8 cellular contexts compared by ENCODE assay signal in genomic region chr1:212287261-212287895, GRCh38. TPM values are rescaled to one million over a fixed set of nuclear protein-coding genes. Genes with fewer than 3 reads are reported as not detected.
DNase-seq lines count a peak whose midpoint lies in the region; ATAC-seq lines count a peak whose summit lies in the region.

No MANE protein-coding gene starts in this region.

- DNase-seq in NCI-H82 (lab: John Stamatoyannopoulos, UW), result peak; percentile 23
- no peak for DNase-seq in NCI-H82 treated with DMSO at 0.1 percent for 48 hours (lab: John Stamatoyannopoulos, UW; ENCODE audit: unreplicated experiment)
- no peak for DNase-seq in immature natural killer cell
- no peak for DNase-seq in NCI-H2171 (lab: John Stamatoyannopoulos, UW)
- no peak for DNase-seq in SW 1271 (lab: John Stamatoyannopoulos, UW)

- H3K27me3 Mint-ChIP-seq in activated T-helper 17 cell treated with anti-CD3 and anti-CD28 coated beads, Interleukin-2, amount 50 U/mL, for 72 hours, result no peaks in the 10 kb centered on the region
- H3K27me3 Mint-ChIP-seq in immature natural killer cell (ENCODE audit: low read depth in 3 of 3), result peaks cover 10 to 21% (median 13%) of the 10 kb centered on the region in 3 donors

- no peaks in the 10 kb centered on the region for H3K9me3 Mint-ChIP-seq in activated T-helper 17 cell treated with anti-CD3 and anti-CD28 coated beads, Interleukin-2, amount 50 U/mL, for 72 hours
- H3K9me3 Mint-ChIP-seq in immature natural killer cell, result no peaks in the 10 kb centered on the region

- no peaks in the 10 kb centered on the region for H3K9me3 ChIP-seq in subcutaneous abdominal adipose tissue (ENCODE audit: control insufficient read depth in 5 of 5, low read length in 5 of 5)

- no peaks in the 10 kb centered on the region for H3K36me3 ChIP-seq in subcutaneous abdominal adipose tissue (ENCODE audit: control insufficient read depth in 5 of 5, insufficient read depth in 5 of 5, low read length in 5 of 5)

- peak overlapping the region; percentile 96 for H3K27ac ChIP-seq in subcutaneous abdominal adipose tissue (ENCODE audit: low read depth, low read length)

- peaks cover 3 to 73% (median 64%) of the 10 kb centered on the region in 5 donors for H3K4me1 ChIP-seq in subcutaneous abdominal adipose tissue (ENCODE audit: control insufficient read depth in 5 of 5, insufficient read depth in 5 of 5, low read length in 5 of 5)

- H3K27ac Mint-ChIP-seq in activated T-helper 17 cell treated with anti-CD3 and anti-CD28 coated beads, Interleukin-2, amount 50 U/mL, for 72 hours, result peak overlapping the region; percentile 98
- peak overlapping the region; percentile 95 to 97 (median 97) for H3K27ac Mint-ChIP-seq in immature natural killer cell

- peak overlapping the region; percentile 99 for H3K4me3 Mint-ChIP-seq in activated T-helper 17 cell treated with anti-CD3 and anti-CD28 coated beads, Interleukin-2, amount 50 U/mL, for 72 hours
- peak overlapping the region; percentile 95 to 99 (median 99) for H3K4me3 Mint-ChIP-seq in immature natural killer cell

- ATAC-seq in activated T-helper 17 cell treated with anti-CD3 and anti-CD28 coated beads, Interleukin-2, amount 50 U/mL, for 72 hours (replicated peaks), result no peak
- ATAC-seq in GM19328 (IDR thresholded peaks at IDR 0.05; ENCODE audit: unreplicated experiment), result no peak

- peak overlapping the region; percentile 76 to 99 (median 95) for H3K9ac ChIP-seq in subcutaneous abdominal adipose tissue (ENCODE audit: low read length in 5 of 5)

- H3K4me3 ChIP-seq in subcutaneous abdominal adipose tissue (ENCODE audit: low read depth in 1 of 5, low read length in 5 of 5), result peak overlapping the region; percentile 84 to 100 (median 99)

- no peaks in the 10 kb centered on the region for H3K27me3 ChIP-seq in subcutaneous abdominal adipose tissue (ENCODE audit: control insufficient read depth in 5 of 5, insufficient read depth in 4 of 5, low read length in 5 of 5)

- H3K4me1 Mint-ChIP-seq in activated T-helper 17 cell treated with anti-CD3 and anti-CD28 coated beads, Interleukin-2, amount 50 U/mL, for 72 hours, result peaks cover 30% of the 10 kb centered on the region
- peaks cover 63 to 76% of the 10 kb centered on the region in 2 donors for H3K4me1 Mint-ChIP-seq in immature natural killer cell

- H3K36me3 Mint-ChIP-seq in activated T-helper 17 cell treated with anti-CD3 and anti-CD28 coated beads, Interleukin-2, amount 50 U/mL, for 72 hours (ENCODE audit: low read depth), result peaks cover 38% of the 10 kb centered on the region
- H3K36me3 Mint-ChIP-seq in immature natural killer cell, result no peaks in the 10 kb centered on the region

RNA-seq across cellular contexts. Expression of gene PPP2R5A, which starts 2.2 kb away (rescaled TPM):
- total RNA-seq in activated T-helper 17 cell treated with anti-CD3 and anti-CD28 coated beads, Interleukin-2, amount 50 U/mL, for 72 hours, result 10 to 100 TPM; 33.6 to 34.9 TPM
- polyA plus RNA-seq in immature natural killer cell, result 10 to 100 TPM; 57.0 to 87.2 (median 64.6) TPM
